7 cellular contexts compared by ENCODE assay signal in the genomic region with DNA sequence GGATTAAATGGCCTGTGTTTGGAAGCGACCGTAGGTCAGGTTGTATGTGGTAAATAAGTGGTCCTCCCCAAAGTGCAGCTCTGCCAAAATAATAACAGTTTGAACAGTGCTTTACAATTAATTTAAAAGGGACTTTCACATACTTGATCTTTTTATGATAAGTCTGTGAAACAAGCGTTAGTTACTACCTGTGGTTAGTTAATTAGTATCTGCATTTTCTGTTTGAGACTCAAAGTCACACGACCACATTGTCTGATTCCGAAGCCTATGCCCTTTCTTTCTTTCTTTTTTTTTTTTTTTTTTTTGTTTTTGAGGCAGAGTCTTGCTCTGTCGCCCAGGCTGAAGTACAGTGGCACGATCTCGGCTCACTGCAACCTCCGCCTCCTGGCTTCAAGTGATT.
"Had no signal": no experiment of that assay in that cellular context is flagged by ENCODE, and none has a peak within 500 bp of the region (broad histone marks: within the 10 kb centered on the region; RNA-seq: fewer than 3 reads in every experiment).

No MANE protein-coding gene starts in this region.

- FAIRE-seq: HepG2, HTR-8/SVneo, K562 had no signal

- ATAC-seq: HepG2, K562 had no signal

- H3K27ac ChIP-seq: KMS-11 had no signal

- H3K9ac ChIP-seq: KMS-11 had no signal

- H3K4me3 ChIP-seq: K562 had no signal

- DNase-seq: IMR-90, KBM-7, KG1 had no signal

- H3K4me2 ChIP-seq: KMS-11 had no signal
